Comparison of ENCODE assay signal across 15 cellular contexts in the genomic region with DNA sequence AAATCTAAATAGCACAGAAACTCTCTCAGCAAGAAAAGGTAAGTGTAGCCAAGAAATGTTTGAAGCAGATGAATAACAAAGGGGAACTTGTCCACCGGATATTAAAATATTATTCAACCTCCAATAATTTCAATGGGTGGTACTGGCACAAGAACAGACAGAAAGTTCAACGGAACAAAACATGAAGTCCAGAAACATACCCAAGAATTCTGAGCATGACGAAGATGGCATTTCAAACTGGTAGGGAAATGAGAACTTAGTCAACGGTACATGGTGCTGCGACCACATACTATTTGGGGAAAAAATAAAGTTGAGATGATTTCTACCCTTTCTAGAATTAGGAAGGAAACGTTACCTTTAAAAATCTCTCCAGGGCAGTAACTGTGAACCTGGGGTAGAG. TPM values are rescaled to one million over a fixed set of nuclear protein-coding genes. Genes with fewer than 3 reads are reported as not detected.
A peak's percentile ranks its signal among the peaks of the same experiment; 100 is the strongest.
DNase-seq lines count a peak whose midpoint lies in the region; ATAC-seq and TF ChIP-seq lines count a peak whose summit lies in the region.
"Had no signal": no experiment of that assay in that cellular context is flagged by ENCODE, and none has a peak within 500 bp of the region (broad histone marks: within the 10 kb centered on the region; RNA-seq: fewer than 3 reads in every experiment).

No MANE protein-coding gene starts in this region.

- H3K27me3 Mint-ChIP-seq in CD14-positive monocyte (ENCODE audit: low read depth in 3 of 3) (peaks cover 0 to 7% (median 0%) of the 10 kb centered on the region in 3 donors), naive B cell (no peaks in the 10 kb centered on the region), HFFc6 (ENCODE audit: insufficient read depth) (no peaks in the 10 kb centered on the region; the same call in 1 of the 2 replicates), chondrocyte (ENCODE audit: low read depth) (no peaks in the 10 kb centered on the region)

- no peak for TF ChIP-seq CTCF in CD14-positive monocyte (IDR thresholded peaks at IDR 0.05)
- TF ChIP-seq CTCF in HL-60 (IDR thresholded peaks at IDR 0.05; ENCODE audit: insufficient read depth, low read length) = no peak
- TF ChIP-seq CTCF in adrenal gland (IDR thresholded peaks at IDR 0.05) = no peak
- TF ChIP-seq CTCF in HFFc6 (IDR thresholded peaks at IDR 0.05) = no peak
- no peak for TF ChIP-seq CTCF in chondrocyte (IDR thresholded peaks at IDR 0.05)

- H3K4me1 ChIP-seq in adrenal gland (replicated peaks in 1 of 2) = peaks cover 0 to 87% of the 10 kb centered on the region in 2 donors

- H3K9me3 ChIP-seq in adrenal gland (replicated peaks in 1 of 3) = no peaks in the 10 kb centered on the region
- H3K9me3 ChIP-seq: ovary had no signal

- H3K36me3 ChIP-seq in adrenal gland (replicated peaks in 1 of 2) = no peaks in the 10 kb centered on the region
- H3K36me3 ChIP-seq: ovary had no signal

- no peak for TF ChIP-seq POLR2A in adrenal gland (IDR thresholded peaks at IDR 0.05)

- H3K27ac ChIP-seq in HL-60 (replicated peaks) (peak overlapping the region; percentile 83), adrenal gland (peak overlapping the region in 4 of 5 donors; percentile 6 to 51 (median 34))
- H3K27ac ChIP-seq: ovary had no signal

- H3K9me3 Mint-ChIP-seq in CD14-positive monocyte = no peaks in the 10 kb centered on the region
- no peaks in the 10 kb centered on the region for H3K9me3 Mint-ChIP-seq in naive B cell
- no peaks in the 10 kb centered on the region for H3K9me3 Mint-ChIP-seq in HFFc6
- no peaks in the 10 kb centered on the region for H3K9me3 Mint-ChIP-seq in chondrocyte (ENCODE audit: low read depth)
- H3K9me3 Mint-ChIP-seq: WTC11 had no signal

- H3K4me1 Mint-ChIP-seq in CD14-positive monocyte (peaks cover 89% of the 10 kb centered on the region), naive B cell (peaks cover 63 to 93% (median 90%) of the 10 kb centered on the region in 3 donors), HFFc6 (ENCODE audit: low read depth) (peaks cover 81% of the 10 kb centered on the region), chondrocyte (ENCODE audit: low read depth) (peaks cover 80% of the 10 kb centered on the region)

- H3K27me3 ChIP-seq in HL-60 (ENCODE audit: insufficient read depth, poor library complexity, severe bottlenecking) = no peaks in the 10 kb centered on the region
- H3K27me3 ChIP-seq in adrenal gland = no peaks in the 10 kb centered on the region
- H3K27me3 ChIP-seq: ovary had no signal

- H3K27ac Mint-ChIP-seq in CD14-positive monocyte (peak overlapping the region; percentile 24 to 77 (median 52)), naive B cell (peak overlapping the region; percentile 56 to 93 (median 87)), HFFc6 (no peak overlapping the region), chondrocyte (ENCODE audit: unreplicated experiment) (no peak overlapping the region)
- H3K27ac Mint-ChIP-seq: WTC11 had no signal

- intact Hi-C loops in CD14-positive monocyte (cut with micrococcal nuclease) = loop anchor here in 1 of 2 donors (2.0 kb wide), 1 partner anchor 124 kb away; no protein-coding TSS in a partner anchor
- intact Hi-C loops in adrenal gland (cut with DNase I) = no loop called here

- no peak overlapping the region for H3K4me3 ChIP-seq in HL-60 (replicated peaks; ENCODE audit: insufficient read depth, low read length)
- peak overlapping the region in 1 of 4 donors; percentile 11 for H3K4me3 ChIP-seq in adrenal gland

- peak; percentile 14 to 17 for ATAC-seq in naive B cell (ENCODE audit: low read depth in 2 of 2)
- no peak for ATAC-seq in GM21381 (IDR thresholded peaks at IDR 0.05; ENCODE audit: unreplicated experiment)
- ATAC-seq: left cardiac atrium, WTC11 had no signal

- H3K36me3 Mint-ChIP-seq in CD14-positive monocyte (peaks cover 19 to 35% of the 10 kb centered on the region in 2 donors), naive B cell (no peaks in the 10 kb centered on the region), HFFc6 (ENCODE audit: low read depth) (peaks cover 24% of the 10 kb centered on the region), chondrocyte (ENCODE audit: low read depth) (no peaks in the 10 kb centered on the region)

- WGBS in adrenal gland, 4 donors = 31 to 47% (median 39%) methylated on average over 6 of the region's 6 CpGs

- peak overlapping the region; percentile 40 to 45 for H3K4me3 Mint-ChIP-seq in CD14-positive monocyte
- peak overlapping the region; percentile 17 to 80 (median 60) for H3K4me3 Mint-ChIP-seq in naive B cell
- H3K4me3 Mint-ChIP-seq in HFFc6 = no peak overlapping the region
- H3K4me3 Mint-ChIP-seq in chondrocyte (ENCODE audit: unreplicated experiment) = no peak overlapping the region

- DNase-seq in CD14-positive monocyte (ENCODE audit: low spot score) (no peak), HL-60 (ENCODE audit: low read depth in 1 of 2, low spot score in 1 of 2) (no peak), adrenal gland (no peak), naive B cell (peak; percentile 26), HFFc6 (no peak), NCI-H1930 (lab: John Stamatoyannopoulos, UW) (no peak), chondrocyte (ENCODE audit: low spot score) (no peak)
- DNase-seq: left cardiac atrium; NCI-H1694; NCI-H774; ovary; SHP77; stimulated activated CD4-positive, alpha-beta T cell treated with anti-CD3 and anti-CD28 coated beads, Interleukin-2, amount 100 ng/mL, for 24 hours had no signal

RNA-seq across cellular contexts. Expression of gene CHSY1, which starts 5.5 kb away (rescaled TPM):
- polyA plus RNA-seq in CD14-positive monocyte (1 to 10 TPM; 2.7 to 3.0 TPM), adrenal gland (10 to 100 TPM; 14.8 to 29.2 (median 18.5) TPM), naive B cell (ENCODE audit: low read depth in 6 of 6) (1 to 10 TPM; 2.0 to 3.7 (median 2.5) TPM)
- total RNA-seq in adrenal gland (10 to 100 TPM; 28.8 to 82.5 (median 37.7) TPM), chondrocyte (41.2 to 60.9 TPM (median 58.5 TPM) in 3 replicates)
- total RNA-seq in HFFc6 (2021; fragmentation: NEBNext Ultra II Directional; extraction: Animal tissue kit (Norgen Biotek cat#: 25700)) = 10 to 100 TPM; 29.2 to 44.2 (median 40.0) TPM

RNA-seq across cellular contexts. Expression of gene SELENOS, which starts 30.9 kb away (rescaled TPM):
- polyA plus RNA-seq in CD14-positive monocyte (10 to 100 TPM; 51.6 to 70.2 TPM), adrenal gland (100 to 1,000 TPM in 1 of 3 donors, 10 to 100 TPM in 2; 47.9 to 205 (median 68.8) TPM), naive B cell (ENCODE audit: low read depth in 6 of 6) (10 to 100 TPM; 25.7 to 49.7 (median 40.0) TPM)
- total RNA-seq in adrenal gland (100 to 1,000 TPM in 1 of 8 donors, 10 to 100 TPM in 7; 47.7 to 165 (median 81.6) TPM), chondrocyte (68.0 to 87.8 TPM (median 84.8 TPM) in 3 replicates)
- total RNA-seq in HFFc6 (2021; fragmentation: NEBNext Ultra II Directional; extraction: Animal tissue kit (Norgen Biotek cat#: 25700)) = 10 to 100 TPM; 73.1 to 83.1 (median 80.0) TPM

RNA-seq across cellular contexts. Expression of gene SNRPA1, which starts 48.7 kb away (rescaled TPM):
- polyA plus RNA-seq in CD14-positive monocyte = 10 to 100 TPM; 23.8 to 35.4 TPM
- 10 to 100 TPM; 16.0 to 58.6 (median 27.1) TPM for total RNA-seq in adrenal gland
- polyA plus RNA-seq in adrenal gland = 10 to 100 TPM; 29.3 to 65.0 (median 44.4) TPM
- polyA plus RNA-seq in naive B cell (ENCODE audit: low read depth in 6 of 6) = 10 to 100 TPM; 60.4 to 74.7 (median 66.6) TPM
- 10 to 100 TPM; 54.9 to 78.8 (median 64.5) TPM for total RNA-seq in HFFc6 (2021; fragmentation: NEBNext Ultra II Directional; extraction: Animal tissue kit (Norgen Biotek cat#: 25700))
- total RNA-seq in chondrocyte = 35.5 to 68.0 TPM (median 35.7 TPM) in 3 replicates

Comparison
In these comparisons a context has a peak if more than half of its experiments do, and no peak if none do; other contexts are left out.
1. H3K27ac Mint-ChIP-seq: peak in CD14-positive monocyte (7 of 7) and naive B cell (6 of 6); none in HFFc6 (single experiment) and chondrocyte (single experiment).
2. H3K4me3 Mint-ChIP-seq: peak in CD14-positive monocyte (2 of 2) and naive B cell (8 of 8); none in HFFc6 (single experiment) and chondrocyte (single experiment).